ENCODE assay signal across 1 cellular context in genomic region chr21:32682696-32683474, GRCh38.
TF ChIP-seq lines count a peak whose summit lies in the region.

No MANE protein-coding gene starts in this region.

TF ChIP-seq in IMR-90, 13 proteins besides CTCF, POLR2A, EP300 and RAD21 (continued from another document):
- no peak for TF ChIP-seq ELK1 (IDR thresholded peaks at IDR 0.05; ENCODE audit: borderline replicate concordance, low read depth, low read length)
- TF ChIP-seq CHD1 (IDR thresholded peaks at IDR 0.05; ENCODE audit: low read depth, low read length) = no peak
- TF ChIP-seq RCOR1 (IDR thresholded peaks at IDR 0.05; ENCODE audit: insufficient replicate concordance, low read length) = no peak
- TF ChIP-seq USF2 (IDR thresholded peaks at IDR 0.05; ENCODE audit: low read depth, low read length) = no peak
- no peak for TF ChIP-seq MAZ (IDR thresholded peaks at IDR 0.05; ENCODE audit: borderline replicate concordance, low read depth, low read length)
- TF ChIP-seq CEBPB (IDR thresholded peaks at IDR 0.05; ENCODE audit: low read depth, low read length) = no peak
- no peak for TF ChIP-seq FOS (IDR thresholded peaks at IDR 0.05; ENCODE audit: low read depth, low read length)
- no peak for TF ChIP-seq BHLHE40 (IDR thresholded peaks at IDR 0.05; ENCODE audit: low read depth, low read length)
